1 cellular context compared by ENCODE assay signal in genomic region chr6:47438481-47439347, GRCh38.
TF ChIP-seq lines count a peak whose summit lies in the region.

No MANE protein-coding gene starts in this region.

TF ChIP-seq in GM12878, 131 proteins besides CTCF, POLR2A, EP300 and RAD21 (continued from another document):
- TF ChIP-seq TBL1XR1 (IDR thresholded peaks at IDR 0.05; ENCODE audit: low read depth, low read length) = 0 out of 2 replicates have a peak, but pooled peaks have one; percentile 27
- TF ChIP-seq CHD4 (IDR thresholded peaks at IDR 0.05) = no peak
- TF ChIP-seq MLLT1 (IDR thresholded peaks at IDR 0.05) = no peak
- no peak for TF ChIP-seq EGR1 (IDR thresholded peaks at IDR 0.05; ENCODE audit: borderline replicate concordance in 1 of 2, low read depth in 2 of 2, low read length in 2 of 2)
- 0 out of 2 replicates have a peak, but pooled peaks have one; percentile 28 for TF ChIP-seq DPF2 (IDR thresholded peaks at IDR 0.05)
- no peak for TF ChIP-seq CBX3 (IDR thresholded peaks at IDR 0.05; ENCODE audit: borderline replicate concordance, low read depth)
- no peak for TF ChIP-seq YY1 (IDR thresholded peaks at IDR 0.05; ENCODE audit: low read depth, low read length)
- no peak for TF ChIP-seq SRF (IDR thresholded peaks at IDR 0.05; ENCODE audit: low read depth in 2 of 2, low read length in 2 of 2)
- TF ChIP-seq KLF5 (IDR thresholded peaks at IDR 0.05; ENCODE audit: partially characterized antibody) = no peak
- TF ChIP-seq SUPT20H (IDR thresholded peaks at IDR 0.05; ENCODE audit: borderline replicate concordance, control insufficient read depth, low read depth, low read length) = no peak
- no peak for TF ChIP-seq GABPA (IDR thresholded peaks at IDR 0.05; ENCODE audit: low read depth)
- TF ChIP-seq NR2C1 (IDR thresholded peaks at IDR 0.05) = no peak
- no peak for TF ChIP-seq ZBTB11 (CRISPR knock-in tag; IDR thresholded peaks at IDR 0.05)
- TF ChIP-seq RCOR1 (conservative IDR thresholded peaks at IDR 0.05; ENCODE audit: low read depth, low read length) = no peak
- TF ChIP-seq E2F4 (IDR thresholded peaks at IDR 0.05; ENCODE audit: low read depth, low read length) = no peak
- 0 out of 2 replicates have a peak, but pooled peaks have one; percentile 29 for TF ChIP-seq TCF7 (IDR thresholded peaks at IDR 0.05; ENCODE audit: borderline replicate concordance)
- TF ChIP-seq E2F8 (IDR thresholded peaks at IDR 0.05; ENCODE audit: low read depth, partially characterized antibody) = no peak
- no peak for TF ChIP-seq KAT2A (conservative IDR thresholded peaks at IDR 0.05; ENCODE audit: control insufficient read depth, low read depth, low read length)
- TF ChIP-seq E4F1 (IDR thresholded peaks at IDR 0.05; ENCODE audit: borderline replicate concordance, partially characterized antibody) = no peak
- TF ChIP-seq MTA2 (IDR thresholded peaks at IDR 0.05; ENCODE audit: low read depth) = peak; percentile 80
- TF ChIP-seq CUX1 (IDR thresholded peaks at IDR 0.05; ENCODE audit: insufficient replicate concordance, low read depth, low read length) = no peak
- no peak for TF ChIP-seq POLR2AphosphoS5 (IDR thresholded peaks at IDR 0.05; ENCODE audit: low read length)
- TF ChIP-seq IKZF2 (IDR thresholded peaks at IDR 0.05) = peak; percentile 53 to 63; a peak in 2 of 4 replicates
- TF ChIP-seq NR2C2 (IDR thresholded peaks at IDR 0.05; ENCODE audit: borderline replicate concordance, control insufficient read depth, insufficient read length, low read depth) = no peak
- TF ChIP-seq JUND (IDR thresholded peaks at IDR 0.05; ENCODE audit: low read depth, low read length) = no peak
- TF ChIP-seq PAX5 (IDR thresholded peaks at IDR 0.05; ENCODE audit: borderline replicate concordance, low read depth, low read length) = peak; percentile 64; the same call in 1 of the 2 replicates
- TF ChIP-seq NRF1 (conservative IDR thresholded peaks at IDR 0.05; ENCODE audit: low read depth, low read length) = no peak
- no peak for TF ChIP-seq CEBPZ (IDR thresholded peaks at IDR 0.05; ENCODE audit: low read depth, low read length)
- TF ChIP-seq NFXL1 (IDR thresholded peaks at IDR 0.05; ENCODE audit: borderline replicate concordance) = no peak
- peak; percentile 75 for TF ChIP-seq CREB1 (IDR thresholded peaks at IDR 0.05; ENCODE audit: low read depth)
- TF ChIP-seq CREM (IDR thresholded peaks at IDR 0.05; ENCODE audit: low read depth) = peak; percentile 51; the same call in 1 of the 2 replicates
- TF ChIP-seq RAD51 (IDR thresholded peaks at IDR 0.05) = peak; percentile 38; the same call in 1 of the 2 replicates
- peak; percentile 76; the same call in 1 of the 2 replicates for TF ChIP-seq ZBED1 (IDR thresholded peaks at IDR 0.05; ENCODE audit: borderline replicate concordance)
- TF ChIP-seq ETV6 (conservative IDR thresholded peaks at IDR 0.05 in 1 of 2, IDR thresholded peaks at IDR 0.05 in 1 of 2; ENCODE audit: borderline replicate concordance in 1 of 2, low read depth in 1 of 2) = peak in 1 of 2 experiments; percentile 79; a peak in 1 of 4 replicates
- no peak for TF ChIP-seq NR2F1 (conservative IDR thresholded peaks at IDR 0.05)
- no peak for TF ChIP-seq SREBF2 (IDR thresholded peaks at IDR 0.05; ENCODE audit: low read length)
- TF ChIP-seq STAT3 (IDR thresholded peaks at IDR 0.05; ENCODE audit: low read depth, low read length) = no peak
- no peak for TF ChIP-seq ZNF207 (IDR thresholded peaks at IDR 0.05; ENCODE audit: borderline replicate concordance)
- TF ChIP-seq MEF2A (IDR thresholded peaks at IDR 0.05; ENCODE audit: insufficient read depth, low read depth, low read length) = no peak; the same call in 1 of the 2 replicates
- no peak for TF ChIP-seq MXI1 (IDR thresholded peaks at IDR 0.05; ENCODE audit: low read depth, low read length)
- no peak for TF ChIP-seq ZNF274 (IDR thresholded peaks at IDR 0.05; ENCODE audit: insufficient read depth, insufficient read length)
- TF ChIP-seq RBBP5 (conservative IDR thresholded peaks at IDR 0.05) = no peak
- no peak for TF ChIP-seq WRNIP1 (IDR thresholded peaks at IDR 0.05; ENCODE audit: borderline replicate concordance, low read depth, low read length)
